Comparison of ENCODE assay signal across 22 cellular contexts in the genomic region with DNA sequence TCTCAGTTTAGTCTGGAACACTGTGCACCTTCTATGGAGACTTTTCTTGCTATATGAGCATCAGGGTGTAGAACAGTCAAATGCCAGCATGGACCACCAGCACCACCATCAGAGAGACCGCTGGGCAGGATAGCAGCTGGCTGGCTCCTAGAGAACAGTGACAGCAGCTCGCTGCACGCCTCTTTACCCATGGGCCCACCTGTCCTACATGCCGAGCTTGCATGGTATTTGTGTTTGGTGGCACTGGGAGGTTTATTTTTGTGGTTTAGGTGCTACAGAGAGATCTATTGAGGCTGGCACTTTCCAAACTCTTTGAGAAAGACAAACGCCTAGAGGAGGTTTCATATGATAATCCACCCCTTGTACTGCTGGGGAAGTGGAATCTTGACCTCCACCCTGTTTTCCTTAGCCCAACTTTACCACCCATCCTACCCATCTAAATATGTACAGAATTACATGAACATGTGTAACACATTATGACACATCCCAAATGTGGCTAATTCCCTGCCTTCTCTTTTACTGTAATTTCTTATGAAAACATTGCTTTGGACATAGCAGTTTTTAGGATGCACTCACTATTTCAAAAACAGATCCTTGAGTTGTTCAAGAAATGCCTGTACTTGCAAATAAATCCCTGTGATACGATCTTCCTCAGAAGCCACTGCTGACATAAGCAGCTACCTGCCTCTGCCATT. TPM values are rescaled to one million over a fixed set of nuclear protein-coding genes. Genes with fewer than 3 reads are reported as not detected.
DNase-seq lines count a peak whose midpoint lies in the region; ATAC-seq, FAIRE-seq and TF ChIP-seq lines count a peak whose summit lies in the region.
"Had no signal": no experiment of that assay in that cellular context is flagged by ENCODE, and none has a peak within 500 bp of the region (broad histone marks: within the 10 kb centered on the region; RNA-seq: fewer than 3 reads in every experiment).

No MANE protein-coding gene starts in this region.

- H3K4me1 Mint-ChIP-seq in neural progenitor cell, result peaks cover 31% of the 10 kb centered on the region
- H3K4me1 Mint-ChIP-seq: CD8-positive, alpha-beta memory T cell had no signal

- no peak overlapping the region for H3K4ac ChIP-seq in H1 (replicated peaks; ENCODE audit: insufficient read length, low read depth, low read length)

- H2BK120ac ChIP-seq in H1 (replicated peaks; ENCODE audit: low read depth, low read length), result no peak overlapping the region

- no peak overlapping the region for H4K8ac ChIP-seq in H1 (ENCODE audit: extremely low read depth, insufficient read depth, low read length)

- no peak for TF ChIP-seq POLR2A in H1 (IDR thresholded peaks at IDR 0.05; ENCODE audit: control extremely low read depth in 1 of 2, low read depth in 2 of 2, low read length in 2 of 2)

- H2BK5ac ChIP-seq in H1 (ENCODE audit: low read depth, low read length), result no peak overlapping the region

- 89% methylated on average over 6 of the region's 6 CpGs; no CpG with 5 or more reads in 1 of the 2 experiments for WGBS in H1 (ENCODE audit: extremely low coverage in 1 of 2, insufficient coverage in 1 of 2, insufficient read length in 1 of 2, insufficient replicate concordance in 2 of 2, low coverage in 1 of 2, low lambda C conversion rate in 2 of 2, missing lambda C conversion rate in 1 of 2), 2 experiments

- POLR2A ChIA-PET in H1 (lab: Charles Lee; ENCODE audit: partially characterized antibody), result interaction anchor here (0.8 to 1.4 kb wide), 2 partner anchors 8 to 22 kb away, joined by 3 to 5 read pairs; no protein-coding TSS in a partner anchor

- H2BK20ac ChIP-seq in H1 (ENCODE audit: low read length), result no peak overlapping the region

- peak overlapping the region; percentile 25 for H3K27ac Mint-ChIP-seq in neural progenitor cell

- H3K36me3 Mint-ChIP-seq in neural progenitor cell, result peaks cover 29% of the 10 kb centered on the region

- DNase-seq in AG10803 (ENCODE audit: low read depth) (peak; percentile 5), NCI-H1694 treated with DMSO at 0.1 percent for 48 hours (lab: John Stamatoyannopoulos, UW) (peak; percentile 91), H1 (ENCODE audit: low read depth in 1 of 2, low spot score in 2 of 2) (no peak), neural progenitor cell (ENCODE audit: low spot score) (no peak), middle frontal gyrus (ENCODE audit: extremely low spot score, low spot score) (no peak), mucosa of descending colon (no peak), DMS53 treated with DMSO at 0.1 percent for 48 hours (lab: John Stamatoyannopoulos, UW; ENCODE audit: unreplicated experiment) (no peak)
- DNase-seq: Calu3; CD8-positive, alpha-beta memory T cell; DMS153; GDM1; MG63; NCI-H1092; NCI-H1436; NCI-H2029; NCI-H526; PC-9; SIG-M5; SK-N-SH had no signal

- ATAC-seq in GM21619 (IDR thresholded peaks at IDR 0.05; ENCODE audit: unreplicated experiment) (no peak), mucosa of descending colon (no peak)

- no peak overlapping the region for H2AK5ac ChIP-seq in H1 (ENCODE audit: low read depth, low read length)

- H3K27ac ChIP-seq in H1 (ENCODE audit: low read depth, low read length), result no peak overlapping the region
- no peak overlapping the region for H3K27ac ChIP-seq in neural progenitor cell
- H3K27ac ChIP-seq: C4-2B, PC-9, RWPE1 had no signal

- H2BK15ac ChIP-seq in H1 (ENCODE audit: low read length), result no peak overlapping the region

- H3K4me2 ChIP-seq in H1 (ENCODE audit: insufficient read depth in 1 of 2, low read depth in 2 of 2, low read length in 2 of 2) (no peak overlapping the region), neural progenitor cell (no peak overlapping the region)
- H3K4me2 ChIP-seq: PC-9, SK-N-SH had no signal

- peaks cover 18% of the 10 kb centered on the region for H3F3A ChIP-seq in neural progenitor cell (ENCODE audit: low read depth)

- H2AFZ ChIP-seq in H1 (ENCODE audit: low read length) (no peak overlapping the region), neural progenitor cell (replicated peaks) (no peak overlapping the region)
- H2AFZ ChIP-seq: PC-9 had no signal

- CTCF ChIA-PET in H1 (lab: Charles Lee; ENCODE audit: partially characterized antibody), result interaction anchor here (1.1 to 8.4 kb wide), 6 partner anchors 9 to 224 kb away, joined by 3 to 53 read pairs (median 3); a partner anchor contains a TSS

- no peak for TF ChIP-seq RAD21 in H1 (IDR thresholded peaks at IDR 0.05 in 1 of 2, conservative IDR thresholded peaks at IDR 0.05 in 1 of 2; ENCODE audit: low read depth in 2 of 2, low read length in 2 of 2)

- 0 out of 2 replicates have a peak overlapping the region, but pooled peaks have one; percentile 78 for H2BK12ac ChIP-seq in H1 (ENCODE audit: low read depth, low read length)

- no peaks in the 10 kb centered on the region for H3K23me2 ChIP-seq in H1 (ENCODE audit: low read depth, low read length)

- no peak overlapping the region for H4K5ac ChIP-seq in H1 (ENCODE audit: insufficient read length, low read depth, low read length)

- no peak for TF ChIP-seq EP300 in H1 (IDR thresholded peaks at IDR 0.05; ENCODE audit: borderline replicate concordance in 1 of 2, low read depth in 2 of 2, low read length in 2 of 2)

- no peak for FAIRE-seq in H1 (lab: Jason Lieb, UNC)

- H3K36me3 ChIP-seq in H1 (ENCODE audit: control insufficient read depth in 2 of 4, insufficient read depth in 4 of 4, low read length in 3 of 4) (peaks cover 5 to 27% (median 7%) of the 10 kb centered on the region in 4 experiments; a peak in 4 of 8 replicates), neural progenitor cell (no peaks in the 10 kb centered on the region), mucosa of descending colon (ENCODE audit: low read depth) (no peaks in the 10 kb centered on the region)

- H3K23ac ChIP-seq in H1 (ENCODE audit: insufficient read length), result no peak overlapping the region

- no peak overlapping the region for H3K56ac ChIP-seq in H1 (replicated peaks; ENCODE audit: insufficient read length, low read depth, low read length)

- no peaks in the 10 kb centered on the region for H3K27me3 Mint-ChIP-seq in neural progenitor cell (ENCODE audit: insufficient read depth, low read depth)
- H3K27me3 Mint-ChIP-seq: CD8-positive, alpha-beta memory T cell had no signal

- H3K27me3 ChIP-seq in H1 (replicated peaks in 1 of 4; ENCODE audit: control insufficient read depth in 3 of 4, extremely low read depth in 1 of 4, insufficient read depth in 3 of 4, low read length in 3 of 4) (no peaks in the 10 kb centered on the region), neural progenitor cell (no peaks in the 10 kb centered on the region)
- H3K27me3 ChIP-seq: MG63 had no signal

- no peak overlapping the region for H3K9ac ChIP-seq in H1 (replicated peaks in 1 of 4; ENCODE audit: extremely low read depth in 1 of 4, low read depth in 3 of 4, low read length in 3 of 4)
- no peak overlapping the region for H3K9ac ChIP-seq in neural progenitor cell
- H3K9ac ChIP-seq: SK-N-SH had no signal

- no peaks in the 10 kb centered on the region for H4K20me1 ChIP-seq in H1 (replicated peaks in 1 of 2; ENCODE audit: control insufficient read depth in 1 of 2, insufficient read depth in 2 of 2, low read length in 2 of 2)
- H4K20me1 ChIP-seq in neural progenitor cell (ENCODE audit: low read depth), result peaks cover 6% of the 10 kb centered on the region

- H3K14ac ChIP-seq in H1 (ENCODE audit: insufficient read length), result no peak overlapping the region

- H3K18ac ChIP-seq in H1 (ENCODE audit: extremely low read depth, low read length), result no peak overlapping the region

- intact Hi-C loops in mucosa of descending colon (cut with DNase I, micrococcal nuclease), result no loop called here

- H3K4me1 ChIP-seq in H1 (replicated peaks in 1 of 4; ENCODE audit: control insufficient read depth in 3 of 4, insufficient read depth in 4 of 4, low read length in 3 of 4), result peaks cover 4 to 14% (median 9%) of the 10 kb centered on the region in 4 experiments
- H3K4me1 ChIP-seq in neural progenitor cell, result peaks cover 13% of the 10 kb centered on the region
- peaks cover 4% of the 10 kb centered on the region for H3K4me1 ChIP-seq in mucosa of descending colon (ENCODE audit: low read depth)

- H3K9me3 Mint-ChIP-seq in neural progenitor cell, result no peaks in the 10 kb centered on the region
- H3K9me3 Mint-ChIP-seq: CD8-positive, alpha-beta memory T cell had no signal

- H3K79me2 ChIP-seq in H1 (ENCODE audit: control insufficient read depth in 1 of 2, insufficient read depth in 2 of 2, low read length in 2 of 2), result no peaks in the 10 kb centered on the region
- H3K79me2 ChIP-seq in neural progenitor cell (ENCODE audit: low read depth), result no peaks in the 10 kb centered on the region

- H3K79me1 ChIP-seq in H1 (ENCODE audit: low read depth, low read length), result no peaks in the 10 kb centered on the region

- H3K4me3 Mint-ChIP-seq in neural progenitor cell, result no peak overlapping the region
- H3K4me3 Mint-ChIP-seq: CD8-positive, alpha-beta memory T cell had no signal

- H3K4me3 ChIP-seq in AG10803 (ENCODE audit: low read length), result no peak overlapping the region
- H3K4me3 ChIP-seq in H1 (ENCODE audit: extremely low read depth in 1 of 4, insufficient read depth in 2 of 4, low read depth in 3 of 4, low read length in 4 of 4), result no peak overlapping the region
- no peak overlapping the region for H3K4me3 ChIP-seq in neural progenitor cell
- H3K4me3 ChIP-seq in mucosa of descending colon, result no peak overlapping the region
- H3K4me3 ChIP-seq: MG63, PC-9 had no signal

- TF ChIP-seq CTCF in AG10803 (conservative IDR thresholded peaks at IDR 0.05; ENCODE audit: low read length) (no peak), H1 (IDR thresholded peaks at IDR 0.05; ENCODE audit: control extremely low read depth in 1 of 3, insufficient read depth in 1 of 3, low read depth in 1 of 3, low read length in 3 of 3) (no peak), neural progenitor cell (IDR thresholded peaks at IDR 0.05) (no peak), mucosa of descending colon (IDR thresholded peaks at IDR 0.05) (no peak)

- H3K9me3 ChIP-seq in H1 (ENCODE audit: insufficient read depth in 2 of 2, low read depth in 1 of 2, low read length in 1 of 2) (no peaks in the 10 kb centered on the region), neural progenitor cell (ENCODE audit: low read depth) (no peaks in the 10 kb centered on the region), mucosa of descending colon (no peaks in the 10 kb centered on the region)
- H3K9me3 ChIP-seq: MG63, SK-N-SH had no signal

- H4K91ac ChIP-seq in H1 (replicated peaks; ENCODE audit: insufficient read length, low read length), result no peak overlapping the region

TF ChIP-seq in H1, 55 proteins besides CTCF, POLR2A, EP300 and RAD21:
- no peak for TF ChIP-seq CREB1 (IDR thresholded peaks at IDR 0.05)

RNA-seq across cellular contexts. Expression of a gene that starts 46.3 kb away (rescaled TPM):
- 17.2 TPM in 2 replicates for total RNA-seq in H1 (2021; fragmentation: NEBNext Ultra II Directional; extraction: Animal tissue kit (Norgen Biotek cat#: 25700))
- 40.4 and 56.6 TPM in 2 replicates for polyA plus RNA-seq in H1 (2011; rRNA removed)
- polyA plus RNA-seq in H1 (2011; cell fraction: cytosol; rRNA removed), result 35.2 TPM
- 42.5 TPM for polyA plus RNA-seq in H1 (2011; cell fraction: nucleus; rRNA removed)
- polyA plus RNA-seq in H1 (2012, experiment 1 of 2), result 19.9 to 21.8 TPM (median 20.7 TPM) in 4 replicates
- 11.3 TPM for polyA plus RNA-seq in H1 (2012, experiment 2 of 2)
- 11.4 TPM for polyA plus RNA-seq in H1 (2013, experiment 1 of 2)
- 10.4 TPM for polyA plus RNA-seq in H1 (2013, experiment 2 of 2)
- polyA minus RNA-seq in H1 (2011; rRNA and poly(A)+ RNA removed), result 28.6 and 31.0 TPM in 2 replicates
- 15.6 TPM for polyA minus RNA-seq in H1 (2011; cell fraction: cytosol; rRNA and poly(A)+ RNA removed)
- polyA minus RNA-seq in H1 (2011; cell fraction: nucleus; rRNA and poly(A)+ RNA removed), result 17.7 TPM
- total RNA-seq in neural progenitor cell (ENCODE audit: low replicate concordance) (19.1 and 21.6 TPM in 2 replicates), mucosa of descending colon (10 to 100 TPM; 25.4 to 40.5 (median 32.6) TPM)

Comparison
In these comparisons a context has a peak if more than half of its experiments do, and no peak if none do; other contexts are left out.
1. DNase-seq: peak in AG10803 (single experiment) and NCI-H1694 treated with DMSO at 0.1 percent for 48 hours (single experiment); none in H1 (0 of 2), neural progenitor cell (single experiment), middle frontal gyrus (single experiment), mucosa of descending colon (0 of 3) and DMS53 treated with DMSO at 0.1 percent for 48 hours (single experiment).